8 cellular contexts compared by ENCODE assay signal in genomic region chr3:38297947-38298711, GRCh38. TPM values are rescaled to one million over a fixed set of nuclear protein-coding genes. Genes with fewer than 3 reads are reported as not detected.
A peak's percentile ranks its signal among the peaks of the same experiment; 100 is the strongest.
DNase-seq lines count a peak whose midpoint lies in the region; ATAC-seq and TF ChIP-seq lines count a peak whose summit lies in the region.

No MANE protein-coding gene starts in this region.

- H4K5ac ChIP-seq in mesendoderm (ENCODE audit: low read length): no peak overlapping the region

- H3K4me3 ChIP-seq in AG09309 (ENCODE audit: control insufficient read depth, low read depth, low read length) (no peak overlapping the region), mesendoderm (ENCODE audit: low read length) (no peak overlapping the region)

- no peak overlapping the region for H4K8ac ChIP-seq in mesendoderm (ENCODE audit: low read depth, low read length)

- no peak overlapping the region for H3K4ac ChIP-seq in mesendoderm (ENCODE audit: low read depth, low read length)

- H3K27ac ChIP-seq in mesendoderm (ENCODE audit: low read depth, low read length): no peak overlapping the region

- no peaks in the 10 kb centered on the region for H3K36me3 ChIP-seq in mesendoderm (ENCODE audit: control insufficient read depth, insufficient read depth, low read length)

- intact Hi-C loops in posterior cingulate gyrus (cut with DNase I): no loop called here

- no peaks in the 10 kb centered on the region for H3K27me3 ChIP-seq in mesendoderm (ENCODE audit: insufficient read depth, low read length, poor library complexity)

- no peak overlapping the region for H3K4me2 ChIP-seq in mesendoderm (ENCODE audit: low read length)

- H2BK5ac ChIP-seq in mesendoderm (ENCODE audit: low read length): no peak overlapping the region

- no CpG with 5 or more reads among the region's 5 CpGs for WGBS in mesendoderm (ENCODE audit: extremely low coverage, insufficient coverage, low lambda C conversion rate)

- no peak overlapping the region for H2BK15ac ChIP-seq in mesendoderm (replicated peaks; ENCODE audit: low read depth)

- ATAC-seq in GM18868 (IDR thresholded peaks at IDR 0.05; ENCODE audit: unreplicated experiment) (peak; percentile 68), HG03460 (IDR thresholded peaks at IDR 0.05; ENCODE audit: unreplicated experiment) (no peak)

- H3K79me1 ChIP-seq in mesendoderm (ENCODE audit: low read length): no peaks in the 10 kb centered on the region

- DNase-seq in AG09309 (ENCODE audit: low read depth): no peak
- peak; percentile 22 for DNase-seq in SW480 (ENCODE audit: low spot score)
- peak; percentile 2 for DNase-seq in inferior parietal cortex (ENCODE audit: extremely low spot score)
- no peak for DNase-seq in mesendoderm
- DNase-seq in posterior cingulate gyrus: no peak
- DNase-seq in NCI-H748 (lab: John Stamatoyannopoulos, UW; ENCODE audit: unreplicated experiment): no peak

- no peak overlapping the region for H3K23ac ChIP-seq in mesendoderm (ENCODE audit: low read length)

- H3K56ac ChIP-seq in mesendoderm (ENCODE audit: low read length): no peak overlapping the region

- no peak overlapping the region for H2BK120ac ChIP-seq in mesendoderm (ENCODE audit: low read depth, low read length)

- no peaks in the 10 kb centered on the region for H3K4me1 ChIP-seq in mesendoderm (ENCODE audit: control insufficient read depth, low read depth, low read length)

- H2AK5ac ChIP-seq in mesendoderm (ENCODE audit: low read length): no peak overlapping the region

- no peaks in the 10 kb centered on the region for H3K79me2 ChIP-seq in mesendoderm (ENCODE audit: control insufficient read depth, insufficient read depth, low read length)

- no peak overlapping the region for H3K9ac ChIP-seq in mesendoderm (ENCODE audit: low read length)

- TF ChIP-seq CTCF in AG09309 (IDR thresholded peaks at IDR 0.05; ENCODE audit: control insufficient read depth, insufficient read depth, low read depth, low read length, missing control alignments): peak; percentile 45

- H3K18ac ChIP-seq in mesendoderm (ENCODE audit: low read length): no peak overlapping the region

RNA-seq across cellular contexts. Expression of gene SLC22A14, which starts 16.0 kb away (rescaled TPM):
- polyA plus RNA-seq in mesendoderm (2013, experiment 1 of 2): 0.03 TPM
- polyA plus RNA-seq in mesendoderm (2013, experiment 2 of 2): not detected

RNA-seq across cellular contexts. Expression of gene SLC22A13, which starts 32.5 kb away (rescaled TPM):
- polyA plus RNA-seq in mesendoderm (2013, experiment 1 of 2): 0.07 TPM
- 0.03 TPM for polyA plus RNA-seq in mesendoderm (2013, experiment 2 of 2)

RNA-seq across cellular contexts. Expression of gene XYLB, which starts 48.5 kb away (rescaled TPM):
- polyA plus RNA-seq in mesendoderm (2013, experiment 1 of 2): 1.6 TPM
- polyA plus RNA-seq in mesendoderm (2013, experiment 2 of 2): 2.0 TPM

Comparison
In these comparisons a context has a peak if more than half of its experiments do, and no peak if none do; other contexts are left out.
1. DNase-seq: peak in SW480 (single experiment) and inferior parietal cortex (single experiment); none in AG09309 (single experiment), mesendoderm (single experiment), posterior cingulate gyrus (0 of 10) and NCI-H748 (single experiment).